13 cellular contexts compared by ENCODE assay signal in the genomic region with DNA sequence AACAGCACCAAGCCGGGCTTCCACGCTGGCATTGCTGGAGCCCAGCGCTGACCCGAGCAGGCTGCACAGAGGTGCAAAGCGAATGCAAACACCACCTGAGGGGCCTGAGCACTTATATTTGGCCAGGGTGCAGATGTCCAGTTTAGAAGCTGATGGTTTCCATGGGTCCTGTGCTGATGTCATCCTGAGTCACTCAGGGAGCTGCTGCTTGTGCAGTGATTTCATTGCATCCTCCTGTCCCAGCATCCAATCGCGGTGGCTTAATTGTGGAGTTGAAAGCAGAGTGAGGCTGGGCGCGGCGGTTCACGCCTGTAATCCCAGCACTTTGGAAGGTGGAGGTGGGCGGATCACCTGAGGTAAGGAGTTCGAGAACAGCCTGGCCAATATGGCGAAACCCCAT.
DNase-seq lines count a peak whose midpoint lies in the region; TF ChIP-seq lines count a peak whose summit lies in the region.
"Had no signal": no experiment of that assay in that cellular context is flagged by ENCODE, and none has a peak within 500 bp of the region (broad histone marks: within the 10 kb centered on the region; RNA-seq: fewer than 3 reads in every experiment).

No MANE protein-coding gene starts in this region.

- H4K20me1 ChIP-seq in MM.1S (ENCODE audit: insufficient read depth, low read length): no peaks in the 10 kb centered on the region

- H3K27me3 ChIP-seq in MM.1S (replicated peaks; ENCODE audit: insufficient read depth, low read length): no peaks in the 10 kb centered on the region
- H3K27me3 ChIP-seq: upper lobe of left lung had no signal

- H3K27ac ChIP-seq in MM.1S (ENCODE audit: low read length): no peak overlapping the region
- H3K27ac ChIP-seq: SK-N-MC, upper lobe of left lung had no signal

- no peaks in the 10 kb centered on the region; the same call in 1 of the 2 replicates for H3F3A ChIP-seq in MM.1S (ENCODE audit: insufficient read depth, low read length)

- TF ChIP-seq CTCF in astrocyte of the spinal cord (IDR thresholded peaks at IDR 0.05; ENCODE audit: low read depth, low read length) (no peak), GM10266 (IDR thresholded peaks at IDR 0.05; ENCODE audit: control insufficient read depth, insufficient read depth, low read depth, missing control alignments) (no peak), MM.1S (IDR thresholded peaks at IDR 0.05; ENCODE audit: low read length) (no peak)

- DNase-seq in AG08396 (ENCODE audit: low spot score) (peak; percentile 34), HPDE6-E6E7 (ENCODE audit: extremely low spot score) (peak; percentile 49), astrocyte of the spinal cord (ENCODE audit: low read depth, low spot score) (peak; percentile 29), kidney glomerular epithelial cell (lab: John Stamatoyannopoulos, UW) (peak; percentile 23), GM10266 (ENCODE audit: extremely low spot score) (no peak), NCI-H2107 (lab: John Stamatoyannopoulos, UW) (no peak), NCI-H524 (lab: John Stamatoyannopoulos, UW) (no peak), MM.1S (no peak)
- DNase-seq: activated CD4-positive, alpha-beta T cell treated with anti-CD3 and anti-CD28 coated beads, Interleukin-2, amount 50 U/mL, for 4 hours; activated T-cell treated with anti-CD3 and anti-CD28 coated beads, Interleukin-2, amount 50 U/mL, for 72 hours; NCI-H187 treated with DMSO at 0.1 percent for 48 hours had no signal

- no peaks in the 10 kb centered on the region for H3K79me2 ChIP-seq in MM.1S (ENCODE audit: low read length)

- H3K4me3 ChIP-seq in astrocyte of the spinal cord (ENCODE audit: low read depth, low read length): no peak overlapping the region
- H3K4me3 ChIP-seq in MM.1S (ENCODE audit: low read length): no peak overlapping the region
- H3K4me3 ChIP-seq: SK-N-MC, upper lobe of left lung had no signal

- no peak overlapping the region for H3K4me2 ChIP-seq in MM.1S (ENCODE audit: low read depth, low read length)

- no peak overlapping the region for H2AFZ ChIP-seq in MM.1S (ENCODE audit: low read length)

- H3K9ac ChIP-seq in MM.1S (ENCODE audit: low read length): no peak overlapping the region

- H3K4me1 ChIP-seq in MM.1S (ENCODE audit: low read length): peaks cover 16% of the 10 kb centered on the region

- H3K9me3 ChIP-seq in MM.1S (replicated peaks; ENCODE audit: insufficient read depth, low read length): 0 out of 2 replicates have a peak, but pooled peaks cover 3% of the 10 kb centered on the region
- H3K9me3 ChIP-seq: upper lobe of left lung had no signal

- in situ Hi-C loops in astrocyte of the spinal cord (cut with HindIII; ENCODE audit: low sequenced_read_pairs): no loop called here

- H3K9me2 ChIP-seq in MM.1S (replicated peaks; ENCODE audit: insufficient read depth, low read length): no peaks in the 10 kb centered on the region

- no peaks in the 10 kb centered on the region for H3K36me3 ChIP-seq in MM.1S (replicated peaks; ENCODE audit: insufficient read depth, low read length)
- H3K36me3 ChIP-seq: upper lobe of left lung had no signal

Comparison
In these comparisons a context has a peak if more than half of its experiments do, and no peak if none do; other contexts are left out.
1. DNase-seq: peak in AG08396 (single experiment), HPDE6-E6E7 (single experiment), astrocyte of the spinal cord (single experiment) and kidney glomerular epithelial cell (single experiment); none in GM10266 (single experiment), NCI-H2107 (single experiment), NCI-H524 (0 of 2) and MM.1S (single experiment).